ENCODE assay signal across 15 cellular contexts in genomic region chr5:130541617-130542221, GRCh38.
DNase-seq lines count a peak whose midpoint lies in the region; ATAC-seq, FAIRE-seq and TF ChIP-seq lines count a peak whose summit lies in the region.
"Had no signal": no experiment of that assay in that cellular context is flagged by ENCODE, and none has a peak within 500 bp of the region (broad histone marks: within the 10 kb centered on the region; RNA-seq: fewer than 3 reads in every experiment).

No MANE protein-coding gene starts in this region.

- FAIRE-seq in GM12892 (lab: Jason Lieb, UNC): peak; percentile 65
- FAIRE-seq: G401.6 had no signal

- POLR2A ChIA-PET in CD4-positive, alpha-beta memory T cell (lab: Charles Lee; ENCODE audit: partially characterized antibody): no interaction called here

- peak overlapping the region; percentile 5; the same call in 1 of the 2 replicates for H3K4me2 ChIP-seq in OCI-LY3 (ENCODE audit: low read length)

- peak overlapping the region; percentile 65 for H3K27ac ChIP-seq in OCI-LY3 (ENCODE audit: low read length)
- H3K27ac ChIP-seq in CD4-positive, alpha-beta memory T cell (ENCODE audit: low read depth, low read length): no peak overlapping the region
- H3K27ac ChIP-seq: SJSA1, testis had no signal

- no peaks in the 10 kb centered on the region for H3K79me2 ChIP-seq in OCI-LY3 (ENCODE audit: low read length)

- H3K9ac ChIP-seq in OCI-LY3 (ENCODE audit: low read length): no peak overlapping the region

- no peak for TF ChIP-seq POLR2A in GM12892 (IDR thresholded peaks at IDR 0.05; ENCODE audit: low read depth, low read length)

- no peaks in the 10 kb centered on the region for H4K20me1 ChIP-seq in OCI-LY3 (ENCODE audit: insufficient read depth, low read length)

- TF ChIP-seq CTCF in OCI-LY3 (IDR thresholded peaks at IDR 0.05; ENCODE audit: low read depth, low read length) (no peak), fibroblast of pulmonary artery (IDR thresholded peaks at IDR 0.05; ENCODE audit: low read length, missing control alignments) (no peak), omental fat pad (IDR thresholded peaks at IDR 0.05) (no peak)

- no peak overlapping the region; the same call in 1 of the 2 replicates for H3K4me3 ChIP-seq in OCI-LY3 (ENCODE audit: low read length)
- H3K4me3 ChIP-seq in fibroblast of pulmonary artery (replicated peaks; ENCODE audit: low read depth, low read length): no peak overlapping the region
- no peak overlapping the region for H3K4me3 ChIP-seq in CD4-positive, alpha-beta memory T cell (ENCODE audit: low read length in 2 of 2)
- H3K4me3 ChIP-seq: SJSA1, testis had no signal

- peaks cover 0 to 15% (median 2%) of the 10 kb centered on the region in 8 donors for H3K9me3 Mint-ChIP-seq in CD4-positive, alpha-beta memory T cell

- 0 out of 2 replicates have a peak, but pooled peaks cover 5% of the 10 kb centered on the region for H3K9me3 ChIP-seq in OCI-LY3 (ENCODE audit: insufficient read depth, low read length)
- H3K9me3 ChIP-seq in CD4-positive, alpha-beta memory T cell (ENCODE audit: control insufficient read depth in 1 of 2, low read length in 2 of 2): no peaks in the 10 kb centered on the region
- H3K9me3 ChIP-seq: SJSA1, testis had no signal

- peaks cover 1 to 5% of the 10 kb centered on the region in 2 donors for H3K27me3 Mint-ChIP-seq in CD4-positive, alpha-beta memory T cell

- peak; percentile 68 for ATAC-seq in HG02759 (IDR thresholded peaks at IDR 0.05; ENCODE audit: unreplicated experiment)
- no peak for ATAC-seq in omental fat pad (ENCODE audit: low FRiP score)

- no peaks in the 10 kb centered on the region for H3K4me1 Mint-ChIP-seq in CD4-positive, alpha-beta memory T cell

- no peak for DNase-seq in GM12892 (ENCODE audit: insufficient read length)
- DNase-seq in fibroblast of pulmonary artery (ENCODE audit: low read depth): peak; percentile 74
- no peak for DNase-seq in SHP77 (lab: John Stamatoyannopoulos, UW)
- DNase-seq in omental fat pad (ENCODE audit: low spot score): no peak
- no peak for DNase-seq in CD4-positive, alpha-beta memory T cell
- DNase-seq in NCI-H510A treated with DMSO at 0.1 percent for 48 hours (lab: John Stamatoyannopoulos, UW): no peak
- DNase-seq: activated T-cell treated with anti-CD3 and anti-CD28 coated beads, Interleukin-2, amount 50 U/mL, for 72 hours; effector CD4-positive, alpha-beta T cell; mesendoderm; stimulated activated CD4-positive, alpha-beta T cell treated with anti-CD3 and anti-CD28 coated beads, Interleukin-12 subunit alpha, Interleukin-12 subunit beta, amount 100 ng/mL, for 4 hours; testis had no signal

- H3K27ac Mint-ChIP-seq in CD4-positive, alpha-beta memory T cell: no peak overlapping the region
- H3K27ac Mint-ChIP-seq: activated T-cell treated with anti-CD3 and anti-CD28 coated beads, Interleukin-2, amount 50 U/mL, for 72 hours had no signal

- H3K36me3 Mint-ChIP-seq in CD4-positive, alpha-beta memory T cell: no peaks in the 10 kb centered on the region

- H3K4me3 Mint-ChIP-seq in CD4-positive, alpha-beta memory T cell: no peak overlapping the region
- H3K4me3 Mint-ChIP-seq: activated T-cell treated with anti-CD3 and anti-CD28 coated beads, Interleukin-2, amount 50 U/mL, for 72 hours had no signal

- H3K4me1 ChIP-seq in OCI-LY3 (ENCODE audit: low read length): peaks cover 21% of the 10 kb centered on the region
- H3K4me1 ChIP-seq in CD4-positive, alpha-beta memory T cell (ENCODE audit: insufficient read depth, low read length): no peaks in the 10 kb centered on the region
- H3K4me1 ChIP-seq: testis had no signal

- CTCF ChIA-PET in CD4-positive, alpha-beta memory T cell (lab: Charles Lee; ENCODE audit: partially characterized antibody): no interaction called here

- no peak overlapping the region for H2AFZ ChIP-seq in OCI-LY3 (ENCODE audit: low read depth, low read length)

- H3K27me3 ChIP-seq in OCI-LY3 (ENCODE audit: low read depth, low read length): no peaks in the 10 kb centered on the region
- H3K27me3 ChIP-seq in CD4-positive, alpha-beta memory T cell (ENCODE audit: insufficient read depth, low read length): no peaks in the 10 kb centered on the region
- H3K27me3 ChIP-seq: SJSA1, testis had no signal

- intact Hi-C loops in CD4-positive, alpha-beta memory T cell (cut with micrococcal nuclease): no loop called here

- H3K36me3 ChIP-seq in OCI-LY3 (replicated peaks; ENCODE audit: low read depth, low read length): no peaks in the 10 kb centered on the region
- H3K36me3 ChIP-seq in CD4-positive, alpha-beta memory T cell (ENCODE audit: insufficient read depth, low read length): no peaks in the 10 kb centered on the region
- H3K36me3 ChIP-seq: SJSA1 had no signal
